In the genomic region with DNA sequence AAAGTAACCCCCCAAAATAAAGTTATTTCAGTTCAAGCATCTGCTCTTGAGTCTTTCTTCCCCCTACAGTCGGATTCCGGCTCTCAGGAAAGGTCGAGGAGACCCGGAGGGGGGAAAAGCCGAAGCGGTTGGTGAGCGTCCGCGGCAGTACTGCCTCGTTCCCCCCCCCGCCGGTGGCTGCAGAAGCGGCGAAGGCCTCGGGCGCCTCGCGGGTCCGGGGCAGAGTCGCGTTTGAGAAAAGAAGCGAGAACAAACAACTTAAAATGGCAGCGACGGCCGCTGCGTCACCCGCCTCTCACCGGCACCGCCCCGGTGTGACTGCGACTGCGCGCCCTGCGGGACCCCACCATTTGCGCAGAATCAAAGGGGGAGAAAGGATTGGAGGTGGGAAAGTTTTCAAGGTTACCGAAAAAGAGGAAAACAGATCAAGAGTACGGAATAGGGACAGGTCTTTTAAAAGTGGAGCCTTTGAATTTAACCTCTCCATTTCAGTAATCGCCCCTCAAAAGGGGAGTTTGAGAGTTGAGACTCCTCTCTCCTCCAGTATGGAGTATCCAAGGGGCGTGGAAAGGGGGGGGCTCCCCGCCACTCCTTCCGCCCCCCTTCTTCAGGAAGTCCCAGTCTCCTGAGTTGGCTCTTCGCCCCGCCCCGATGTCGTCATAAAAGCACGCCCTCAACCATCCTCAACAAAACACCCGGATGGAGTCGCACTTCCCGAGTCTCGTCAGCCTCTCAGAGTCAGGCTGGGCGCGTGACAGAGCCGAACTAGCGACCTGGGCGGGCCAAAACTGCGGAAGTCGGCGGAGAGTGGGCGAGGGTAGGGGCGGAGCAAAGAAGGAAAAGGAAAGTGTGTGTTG, we compare ENCODE assay signal across 1 cellular context.
TF ChIP-seq lines count a peak whose summit lies in the region.

No MANE protein-coding gene starts in this region.

TF ChIP-seq in K562, 482 proteins besides CTCF, POLR2A, EP300 and RAD21 (continued from another document and continues in another):
- TF ChIP-seq, protein P1, sequence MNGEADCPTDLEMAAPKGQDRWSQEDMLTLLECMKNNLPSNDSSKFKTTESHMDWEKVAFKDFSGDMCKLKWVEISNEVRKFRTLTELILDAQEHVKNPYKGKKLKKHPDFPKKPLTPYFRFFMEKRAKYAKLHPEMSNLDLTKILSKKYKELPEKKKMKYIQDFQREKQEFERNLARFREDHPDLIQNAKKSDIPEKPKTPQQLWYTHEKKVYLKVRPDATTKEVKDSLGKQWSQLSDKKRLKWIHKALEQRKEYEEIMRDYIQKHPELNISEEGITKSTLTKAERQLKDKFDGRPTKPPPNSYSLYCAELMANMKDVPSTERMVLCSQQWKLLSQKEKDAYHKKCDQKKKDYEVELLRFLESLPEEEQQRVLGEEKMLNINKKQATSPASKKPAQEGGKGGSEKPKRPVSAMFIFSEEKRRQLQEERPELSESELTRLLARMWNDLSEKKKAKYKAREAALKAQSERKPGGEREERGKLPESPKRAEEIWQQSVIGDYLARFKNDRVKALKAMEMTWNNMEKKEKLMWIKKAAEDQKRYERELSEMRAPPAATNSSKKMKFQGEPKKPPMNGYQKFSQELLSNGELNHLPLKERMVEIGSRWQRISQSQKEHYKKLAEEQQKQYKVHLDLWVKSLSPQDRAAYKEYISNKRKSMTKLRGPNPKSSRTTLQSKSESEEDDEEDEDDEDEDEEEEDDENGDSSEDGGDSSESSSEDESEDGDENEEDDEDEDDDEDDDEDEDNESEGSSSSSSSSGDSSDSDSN (IDR thresholded peaks at IDR 0.05; ENCODE audit: borderline replicate concordance in 1 of 2, low read depth in 2 of 2, low read length in 2 of 2): peak; percentile 67 to 68; a peak in 1 of 4 replicates
- TF ChIP-seq ZNF766 (CRISPR knock-in tag; conservative IDR thresholded peaks at IDR 0.05): peak; percentile 10; the same call in 1 of the 2 replicates
- peak; percentile 64 for TF ChIP-seq NEUROD1 (IDR thresholded peaks at IDR 0.05; ENCODE audit: borderline replicate concordance, low read depth, low read length, partially characterized antibody)
- TF ChIP-seq ZKSCAN1 (IDR thresholded peaks at IDR 0.05; ENCODE audit: low read depth, low read length): no peak
- TF ChIP-seq, protein P2, sequence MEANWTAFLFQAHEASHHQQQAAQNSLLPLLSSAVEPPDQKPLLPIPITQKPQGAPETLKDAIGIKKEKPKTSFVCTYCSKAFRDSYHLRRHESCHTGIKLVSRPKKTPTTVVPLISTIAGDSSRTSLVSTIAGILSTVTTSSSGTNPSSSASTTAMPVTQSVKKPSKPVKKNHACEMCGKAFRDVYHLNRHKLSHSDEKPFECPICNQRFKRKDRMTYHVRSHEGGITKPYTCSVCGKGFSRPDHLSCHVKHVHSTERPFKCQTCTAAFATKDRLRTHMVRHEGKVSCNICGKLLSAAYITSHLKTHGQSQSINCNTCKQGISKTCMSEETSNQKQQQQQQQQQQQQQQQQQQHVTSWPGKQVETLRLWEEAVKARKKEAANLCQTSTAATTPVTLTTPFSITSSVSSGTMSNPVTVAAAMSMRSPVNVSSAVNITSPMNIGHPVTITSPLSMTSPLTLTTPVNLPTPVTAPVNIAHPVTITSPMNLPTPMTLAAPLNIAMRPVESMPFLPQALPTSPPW (CRISPR knock-in tag; IDR thresholded peaks at IDR 0.05): peak; percentile 100
- TF ChIP-seq FOXM1 (IDR thresholded peaks at IDR 0.05; ENCODE audit: low read depth): peak; percentile 74; the same call in 1 of the 2 replicates
- no peak for TF ChIP-seq FOXM1 (CRISPR knock-in tag; IDR thresholded peaks at IDR 0.05; ENCODE audit: low read depth)
- peak; percentile 34; the same call in 1 of the 2 replicates for TF ChIP-seq RBM14 (IDR thresholded peaks at IDR 0.05; ENCODE audit: borderline replicate concordance, insufficient read depth, low read depth, low read length)
- no peak for TF ChIP-seq ZNF583 (CRISPR knock-in tag; IDR thresholded peaks at IDR 0.05)
- TF ChIP-seq ZNF263 (CRISPR knock-in tag; IDR thresholded peaks at IDR 0.05; ENCODE audit: borderline replicate concordance): no peak
- peak; percentile 86 for TF ChIP-seq ETV1 (tag; conservative IDR thresholded peaks at IDR 0.05; ENCODE audit: low read depth)
- TF ChIP-seq ZNF778 (CRISPR knock-in tag; IDR thresholded peaks at IDR 0.05): no peak
- TF ChIP-seq RCOR1 (IDR thresholded peaks at IDR 0.05; ENCODE audit: borderline replicate concordance in 1 of 2, low read depth in 2 of 2, low read length in 2 of 2): peak; percentile 24 to 55; a peak in 2 of 4 replicates
- TF ChIP-seq ZNF134 (CRISPR knock-in tag; conservative IDR thresholded peaks at IDR 0.05): 0 out of 2 replicates have a peak, but pooled peaks have one; percentile 35
- TF ChIP-seq PHF8 (IDR thresholded peaks at IDR 0.05; ENCODE audit: borderline replicate concordance, low read length): peak; percentile 87
- 0 out of 2 replicates have a peak, but pooled peaks have one; percentile 10 for TF ChIP-seq LEF1 (IDR thresholded peaks at IDR 0.05)
- TF ChIP-seq WHSC1 (IDR thresholded peaks at IDR 0.05; ENCODE audit: low read length): no peak
- no peak for TF ChIP-seq BMI1 (IDR thresholded peaks at IDR 0.05; ENCODE audit: low read length)
- peak; percentile 98 for TF ChIP-seq TAF1 (IDR thresholded peaks at IDR 0.05; ENCODE audit: control insufficient read depth, extremely low read depth, insufficient read depth, low read length, severe bottlenecking)
- no peak for TF ChIP-seq EZH2 (IDR thresholded peaks at IDR 0.05; ENCODE audit: borderline replicate concordance, low read depth, low read length)
- TF ChIP-seq ZNF655 (CRISPR knock-in tag; IDR thresholded peaks at IDR 0.05): no peak
- TF ChIP-seq MTF1 (CRISPR knock-in tag; IDR thresholded peaks at IDR 0.05; ENCODE audit: borderline replicate concordance): no peak
- TF ChIP-seq MAFF (IDR thresholded peaks at IDR 0.05; ENCODE audit: low read length): peak; percentile 84
- TF ChIP-seq STAT5A (IDR thresholded peaks at IDR 0.05; ENCODE audit: borderline replicate concordance, low read length): no peak; the same call in 1 of the 2 replicates
- TF ChIP-seq NFE2 (IDR thresholded peaks at IDR 0.05; ENCODE audit: low read depth): 0 out of 2 replicates have a peak, but pooled peaks have one; percentile 41
- TF ChIP-seq BRF1 (IDR thresholded peaks at IDR 0.05; ENCODE audit: borderline replicate concordance, extremely low read depth, insufficient read length): no peak
- TF ChIP-seq SP2 (IDR thresholded peaks at IDR 0.05; ENCODE audit: extremely low read depth, low read depth, low read length, poor library complexity, severe bottlenecking): no peak
- TF ChIP-seq ZNF512 (tag; IDR thresholded peaks at IDR 0.05): no peak
- TF ChIP-seq MEF2A (IDR thresholded peaks at IDR 0.05; ENCODE audit: control insufficient read depth, low read depth, low read length): no peak
- no peak for TF ChIP-seq PURB (CRISPR knock-in tag; IDR thresholded peaks at IDR 0.05; ENCODE audit: low read depth)
- peak; percentile 69 to 81 for TF ChIP-seq AFF1 (IDR thresholded peaks at IDR 0.05; ENCODE audit: low read depth in 1 of 2, partially characterized antibody in 2 of 2)
- no peak for TF ChIP-seq PTBP1 (IDR thresholded peaks at IDR 0.05; ENCODE audit: low read depth, low read length)
- TF ChIP-seq BRD9 (IDR thresholded peaks at IDR 0.05; ENCODE audit: low read depth, partially characterized antibody): no peak
- TF ChIP-seq NFYB (IDR thresholded peaks at IDR 0.05; ENCODE audit: extremely low read depth, insufficient read length): no peak
- no peak for TF ChIP-seq ZNF444 (CRISPR knock-in tag; IDR thresholded peaks at IDR 0.05)
- TF ChIP-seq ETS1 (conservative IDR thresholded peaks at IDR 0.05; ENCODE audit: control insufficient read depth, low read depth, low read length): peak; percentile 79
- TF ChIP-seq, protein P3, sequence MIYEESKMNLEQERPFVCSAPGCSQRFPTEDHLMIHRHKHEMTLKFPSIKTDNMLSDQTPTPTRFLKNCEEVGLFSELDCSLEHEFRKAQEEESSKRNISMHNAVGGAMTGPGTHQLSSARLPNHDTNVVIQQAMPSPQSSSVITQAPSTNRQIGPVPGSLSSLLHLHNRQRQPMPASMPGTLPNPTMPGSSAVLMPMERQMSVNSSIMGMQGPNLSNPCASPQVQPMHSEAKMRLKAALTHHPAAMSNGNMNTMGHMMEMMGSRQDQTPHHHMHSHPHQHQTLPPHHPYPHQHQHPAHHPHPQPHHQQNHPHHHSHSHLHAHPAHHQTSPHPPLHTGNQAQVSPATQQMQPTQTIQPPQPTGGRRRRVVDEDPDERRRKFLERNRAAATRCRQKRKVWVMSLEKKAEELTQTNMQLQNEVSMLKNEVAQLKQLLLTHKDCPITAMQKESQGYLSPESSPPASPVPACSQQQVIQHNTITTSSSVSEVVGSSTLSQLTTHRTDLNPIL (CRISPR knock-in tag; IDR thresholded peaks at IDR 0.05): no peak
- TF ChIP-seq NUFIP1 (IDR thresholded peaks at IDR 0.05; ENCODE audit: partially characterized antibody): peak; percentile 99
- TF ChIP-seq BDP1 (IDR thresholded peaks at IDR 0.05; ENCODE audit: insufficient read depth, insufficient read length): no peak
- no peak for TF ChIP-seq ZNF395 (CRISPR knock-in tag; IDR thresholded peaks at IDR 0.05)
- no peak for TF ChIP-seq PYGO2 (tag; IDR thresholded peaks at IDR 0.05)
- TF ChIP-seq ZNF121 (CRISPR knock-in tag; conservative IDR thresholded peaks at IDR 0.05): no peak
- 0 out of 2 replicates have a peak, but pooled peaks have one; percentile 71 for TF ChIP-seq SMAD3 (CRISPR knock-in tag; conservative IDR thresholded peaks at IDR 0.05)
- TF ChIP-seq ILF3 (IDR thresholded peaks at IDR 0.05; ENCODE audit: borderline replicate concordance): peak; percentile 65; the same call in 1 of the 2 replicates
- peak; percentile 98 for TF ChIP-seq POLR2H (tag; IDR thresholded peaks at IDR 0.05; ENCODE audit: low read depth)
